9 cellular contexts compared by ENCODE assay signal in genomic region chrX:38664285-38664684, GRCh38.
A peak's percentile ranks its signal among the peaks of the same experiment; 100 is the strongest.
DNase-seq lines count a peak whose midpoint lies in the region; ATAC-seq and TF ChIP-seq lines count a peak whose summit lies in the region.
"Had no signal": no experiment of that assay in that cellular context is flagged by ENCODE, and none has a peak within 500 bp of the region (broad histone marks: within the 10 kb centered on the region; RNA-seq: fewer than 3 reads in every experiment).

No MANE protein-coding gene starts in this region.

- intact Hi-C loops in heart left ventricle (cut with DNase I) = no loop called here
- intact Hi-C loops in Right ventricle myocardium superior (cut with DNase I) = no loop called here
- intact Hi-C loops in body of pancreas (cut with DNase I) = no loop called here
- intact Hi-C loops in prostate gland (cut with DNase I) = no loop called here

- TF ChIP-seq POLR2A in heart left ventricle (IDR thresholded peaks at IDR 0.05) (no peak), body of pancreas (IDR thresholded peaks at IDR 0.05) (no peak), prostate gland (IDR thresholded peaks at IDR 0.05) (no peak)

- TF ChIP-seq CTCF in heart left ventricle (IDR thresholded peaks at IDR 0.05) = peak in 11 of 12 donors; percentile 6 to 49 (median 32)
- peak; percentile 8 to 57 (median 38) for TF ChIP-seq CTCF in body of pancreas (IDR thresholded peaks at IDR 0.05)
- peak in 2 of 4 experiments; percentile 15 to 27 for TF ChIP-seq CTCF in prostate gland (IDR thresholded peaks at IDR 0.05)

- no peak overlapping the region for H3K4me3 ChIP-seq in heart left ventricle
- no peak overlapping the region for H3K4me3 ChIP-seq in body of pancreas
- no peak overlapping the region for H3K4me3 ChIP-seq in prostate gland

- H3K4me1 ChIP-seq in heart left ventricle (no peaks in the 10 kb centered on the region), body of pancreas (peaks cover 16% of the 10 kb centered on the region), prostate gland (replicated peaks) (no peaks in the 10 kb centered on the region)

- no peak overlapping the region for H3K27ac ChIP-seq in heart left ventricle
- H3K27ac ChIP-seq in body of pancreas = no peak overlapping the region
- H3K27ac ChIP-seq in prostate gland = no peak overlapping the region

- WGBS in heart left ventricle, 4 donors = 22 to 33% (median 25%) methylated on average over 5 of the region's 5 CpGs
- WGBS in body of pancreas, 2 donors = 7 to 15% methylated on average over 5 of the region's 5 CpGs
- 9% methylated on average over 5 of the region's 5 CpGs for WGBS in prostate gland

- DNase-seq in heart left ventricle = no peak
- DNase-seq in Right ventricle myocardium superior = no peak
- peak; percentile 27 for DNase-seq in NCI-H1417 treated with DMSO at 0.1 percent for 48 hours (lab: John Stamatoyannopoulos, UW)
- peak in 3 of 4 donors; percentile 14 to 18 (median 14) for DNase-seq in body of pancreas
- DNase-seq in medulla oblongata (ENCODE audit: extremely low spot score) = peak; percentile 65
- DNase-seq in NK-92 treated with Interleukin-12 subunit alpha and Interleukin-12 subunit beta, amount 100 ng/mL, for 24 hours (lab: John Stamatoyannopoulos, UW) = no peak
- DNase-seq in prostate gland (ENCODE audit: low spot score) = no peak
- DNase-seq: activated naive CD8-positive, alpha-beta T cell treated with anti-CD3 and anti-CD28 coated beads, Interleukin-2, amount 10 ng/mL, durations not matched to agents 7 days and 5 days had no signal

- H3K36me3 ChIP-seq in heart left ventricle (no peaks in the 10 kb centered on the region), body of pancreas (replicated peaks in 1 of 2; ENCODE audit: insufficient read depth in 1 of 2, low read depth in 2 of 2) (no peaks in the 10 kb centered on the region), prostate gland (no peaks in the 10 kb centered on the region)

- no peaks in the 10 kb centered on the region for H3K27me3 ChIP-seq in heart left ventricle
- no peaks in the 10 kb centered on the region for H3K27me3 ChIP-seq in body of pancreas
- no peaks in the 10 kb centered on the region for H3K27me3 ChIP-seq in prostate gland (replicated peaks; ENCODE audit: insufficient read depth)

- H3K9me3 ChIP-seq in heart left ventricle = no peaks in the 10 kb centered on the region
- H3K9me3 ChIP-seq in body of pancreas = no peaks in the 10 kb centered on the region
- H3K9me3 ChIP-seq in prostate gland = no peaks in the 10 kb centered on the region

- no peak for ATAC-seq in heart left ventricle
- ATAC-seq in Right ventricle myocardium superior (ENCODE audit: poor library complexity) = no peak
- no peak for ATAC-seq in body of pancreas
- ATAC-seq in GM21528 (IDR thresholded peaks at IDR 0.05; ENCODE audit: low FRiP score, unreplicated experiment) = no peak

Comparison
In these comparisons a context has a peak if more than half of its experiments do, and no peak if none do; other contexts are left out.
1. DNase-seq: peak in NCI-H1417 treated with DMSO at 0.1 percent for 48 hours (single experiment), body of pancreas (3 of 4) and medulla oblongata (single experiment); none in heart left ventricle (0 of 5), Right ventricle myocardium superior (single experiment), NK-92 treated with Interleukin-12 subunit alpha and Interleukin-12 subunit beta, amount 100 ng/mL, for 24 hours (single experiment) and prostate gland (single experiment).